ENCODE assay signal across 8 cellular contexts in genomic region chr14:59463773-59464650, GRCh38. TPM values are rescaled to one million over a fixed set of nuclear protein-coding genes. Genes with fewer than 3 reads are reported as not detected.
DNase-seq lines count a peak whose midpoint lies in the region; ATAC-seq and TF ChIP-seq lines count a peak whose summit lies in the region.

No MANE protein-coding gene starts in this region.

- in situ Hi-C loops in ACHN (cut with HindIII; ENCODE audit: low pct_ligation_motif_present, low pct_unique_long_range_greater_than_20kb, low sequenced_read_pairs) = no loop called here

- H3K4me1 ChIP-seq in colonic mucosa = peaks cover 4% of the 10 kb centered on the region
- H3K4me1 ChIP-seq in lower lobe of right lung = peaks cover 11% of the 10 kb centered on the region

- H3K9ac ChIP-seq in colonic mucosa (ENCODE audit: low read depth in 2 of 2, low read length in 2 of 2) = peak overlapping the region; percentile 31 to 64

- H3K36me3 ChIP-seq in colonic mucosa (no peaks in the 10 kb centered on the region), lower lobe of right lung (no peaks in the 10 kb centered on the region)

- peak overlapping the region; percentile 76 for H3K4me3 ChIP-seq in GM12864 (ENCODE audit: low read depth, low read length)
- H3K4me3 ChIP-seq in HFF-Myc (replicated peaks; ENCODE audit: low read depth, low read length) = peak overlapping the region; percentile 39
- H3K4me3 ChIP-seq in colonic mucosa = peak overlapping the region; percentile 66
- H3K4me3 ChIP-seq in lower lobe of right lung = peak overlapping the region; percentile 74

- H3K27me3 ChIP-seq in colonic mucosa (no peaks in the 10 kb centered on the region), lower lobe of right lung (ENCODE audit: low read depth) (peaks cover 8% of the 10 kb centered on the region)

- H3K27ac ChIP-seq in colonic mucosa (peak overlapping the region; percentile 28), lower lobe of right lung (peak overlapping the region; percentile 53)

- DNase-seq in GM12864 (ENCODE audit: low read depth) (no peak), HFF-Myc (ENCODE audit: extremely low read depth, low read depth) (no peak), SK-N-DZ (ENCODE audit: low spot score) (peak; percentile 25), colonic mucosa (no peak), lower lobe of right lung (peak; percentile 51), epidermal melanocyte (ENCODE audit: insufficient read length, low spot score) (no peak), ACHN (no peak)
- DNase-seq in stimulated activated naive CD8-positive, alpha-beta T cell treated with anti-CD3 and anti-CD28 coated beads, Interleukin-15, Interleukin-2, amounts not matched to agents 100 U/mL and 50 U/mL, for 24 hours = peak; percentile 55

- TF ChIP-seq CTCF in GM12864 (IDR thresholded peaks at IDR 0.05; ENCODE audit: low read depth, low read length, missing control alignments) (no peak), HFF-Myc (IDR thresholded peaks at IDR 0.05; ENCODE audit: low read depth, low read length, missing control alignments) (no peak), colonic mucosa (IDR thresholded peaks at IDR 0.05) (no peak), lower lobe of right lung (IDR thresholded peaks at IDR 0.05) (no peak)

- peak; percentile 61 to 63 for ATAC-seq in lower lobe of right lung
- ATAC-seq in stimulated activated naive CD8-positive, alpha-beta T cell treated with anti-CD3 and anti-CD28 coated beads, Interleukin-15, Interleukin-2, amounts not matched to agents 100 U/mL and 50 U/mL, for 24 hours = peak; percentile 43

- H3K9me3 ChIP-seq in colonic mucosa = no peaks in the 10 kb centered on the region
- no peaks in the 10 kb centered on the region for H3K9me3 ChIP-seq in lower lobe of right lung

- intact Hi-C loops in colonic mucosa (cut with DNase I) = no loop called here
- intact Hi-C loops in lower lobe of right lung (cut with DNase I) = no loop called here

RNA-seq across cellular contexts. Expression of gene GPR135, which starts 1.2 kb away (rescaled TPM):
- polyA plus RNA-seq in SK-N-DZ (2014; cell fraction: cytosol; rRNA removed) = 0.79 and 3.0 TPM in 2 replicates
- 4.4 and 4.7 TPM in 2 replicates for polyA plus RNA-seq in SK-N-DZ (2014; cell fraction: nucleus; rRNA removed)
- total RNA-seq in colonic mucosa (1 to 10 TPM in 1 of 2 donors, under 1 TPM in 1; 0.61 to 1.4 TPM), lower lobe of right lung (3.4 TPM)

RNA-seq across cellular contexts. Expression of gene L3HYPDH, which starts 20.2 kb away (rescaled TPM):
- polyA plus RNA-seq in SK-N-DZ (2014; cell fraction: cytosol; rRNA removed) = 10.6 and 19.5 TPM in 2 replicates
- polyA plus RNA-seq in SK-N-DZ (2014; cell fraction: nucleus; rRNA removed) = 92.9 and 96.1 TPM in 2 replicates
- total RNA-seq in colonic mucosa (10 to 100 TPM in 1 of 2 donors, 1 to 10 TPM in 1; 8.7 to 10.2 TPM), lower lobe of right lung (17.9 TPM)

RNA-seq across cellular contexts. Expression of gene JKAMP, which starts 20.3 kb away (rescaled TPM):
- 80.7 and 91.4 TPM in 2 replicates for polyA plus RNA-seq in SK-N-DZ (2014; cell fraction: cytosol; rRNA removed)
- 76.9 and 96.0 TPM in 2 replicates for polyA plus RNA-seq in SK-N-DZ (2014; cell fraction: nucleus; rRNA removed)
- 10 to 100 TPM; 26.6 to 34.0 TPM for total RNA-seq in colonic mucosa
- 44.6 TPM for total RNA-seq in lower lobe of right lung

Comparison
In these comparisons a context has a peak if more than half of its experiments do, and no peak if none do; other contexts are left out.
1. DNase-seq: peak in SK-N-DZ (single experiment), lower lobe of right lung (single experiment) and stimulated activated naive CD8-positive, alpha-beta T cell treated with anti-CD3 and anti-CD28 coated beads, Interleukin-15, Interleukin-2, amounts not matched to agents 100 U/mL and 50 U/mL, for 24 hours (single experiment); none in GM12864 (single experiment), HFF-Myc (single experiment), colonic mucosa (single experiment), epidermal melanocyte (single experiment) and ACHN (single experiment).
2. Peak in every context shown above with its lines, with median percentiles within 50 percentile points of each other: H3K4me3 ChIP-seq.